ENCODE assay signal across 1 cellular context in genomic region chr21:15455819-15456462, GRCh38.
TF ChIP-seq lines count a peak whose summit lies in the region.

No MANE protein-coding gene starts in this region.

TF ChIP-seq in HepG2, 621 proteins besides CTCF, POLR2A, EP300 and RAD21 (continued from another document and continues in another):
- 0 out of 4 replicates have a peak, but pooled peaks of 1 of the 2 experiments have one; percentile 6 for TF ChIP-seq HMGXB4 (CRISPR knock-in tag; IDR thresholded peaks at IDR 0.05; ENCODE audit: borderline replicate concordance in 1 of 2, low read depth in 1 of 2)
- no peak for TF ChIP-seq REL (CRISPR knock-in tag; conservative IDR thresholded peaks at IDR 0.05)
- 0 out of 2 replicates have a peak, but pooled peaks have one; percentile 28 for TF ChIP-seq ZNF550 (CRISPR knock-in tag; IDR thresholded peaks at IDR 0.05; ENCODE audit: borderline replicate concordance)
- no peak for TF ChIP-seq ZNF253 (CRISPR knock-in tag; IDR thresholded peaks at IDR 0.05; ENCODE audit: borderline replicate concordance)
- TF ChIP-seq MAZ (IDR thresholded peaks at IDR 0.05; ENCODE audit: borderline replicate concordance, low read depth, low read length): no peak
- TF ChIP-seq MAZ (CRISPR knock-in tag; IDR thresholded peaks at IDR 0.05; ENCODE audit: low read depth): peak; percentile 65
- TF ChIP-seq ZNF446 (CRISPR knock-in tag; IDR thresholded peaks at IDR 0.05): no peak
- peak; percentile 59; the same call in 1 of the 2 replicates for TF ChIP-seq KDM6A (CRISPR knock-in tag; IDR thresholded peaks at IDR 0.05; ENCODE audit: low read depth)
- no peak for TF ChIP-seq ZNF879 (CRISPR knock-in tag; IDR thresholded peaks at IDR 0.05)
- no peak for TF ChIP-seq HNRNPLL (IDR thresholded peaks at IDR 0.05; ENCODE audit: low read depth, low read length, poor library complexity, severe bottlenecking)
- no peak for TF ChIP-seq ZNF484 (CRISPR knock-in tag; IDR thresholded peaks at IDR 0.05; ENCODE audit: borderline replicate concordance, low read depth)
- no peak for TF ChIP-seq FLYWCH1 (CRISPR knock-in tag; IDR thresholded peaks at IDR 0.05)
- TF ChIP-seq ZNF230 (CRISPR knock-in tag; IDR thresholded peaks at IDR 0.05): no peak
- TF ChIP-seq KMT2A (CRISPR knock-in tag; IDR thresholded peaks at IDR 0.05): no peak
- TF ChIP-seq, protein P1, sequence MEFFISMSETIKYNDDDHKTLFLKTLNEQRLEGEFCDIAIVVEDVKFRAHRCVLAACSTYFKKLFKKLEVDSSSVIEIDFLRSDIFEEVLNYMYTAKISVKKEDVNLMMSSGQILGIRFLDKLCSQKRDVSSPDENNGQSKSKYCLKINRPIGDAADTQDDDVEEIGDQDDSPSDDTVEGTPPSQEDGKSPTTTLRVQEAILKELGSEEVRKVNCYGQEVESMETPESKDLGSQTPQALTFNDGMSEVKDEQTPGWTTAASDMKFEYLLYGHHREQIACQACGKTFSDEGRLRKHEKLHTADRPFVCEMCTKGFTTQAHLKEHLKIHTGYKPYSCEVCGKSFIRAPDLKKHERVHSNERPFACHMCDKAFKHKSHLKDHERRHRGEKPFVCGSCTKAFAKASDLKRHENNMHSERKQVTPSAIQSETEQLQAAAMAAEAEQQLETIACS (CRISPR knock-in tag; IDR thresholded peaks at IDR 0.05): no peak
- no peak for TF ChIP-seq KAT2B (IDR thresholded peaks at IDR 0.05; ENCODE audit: borderline replicate concordance, low read depth, low read length)
- no peak for TF ChIP-seq SOX6 (IDR thresholded peaks at IDR 0.05)
- peak; percentile 86; the same call in 1 of the 2 replicates for TF ChIP-seq SOX6 (CRISPR knock-in tag; IDR thresholded peaks at IDR 0.05)
- TF ChIP-seq ARNTL (CRISPR knock-in tag; IDR thresholded peaks at IDR 0.05): peak; percentile 62; the same call in 1 of the 2 replicates
- no peak for TF ChIP-seq ZFP82 (CRISPR knock-in tag; IDR thresholded peaks at IDR 0.05; ENCODE audit: borderline replicate concordance)
- TF ChIP-seq ELF3 (CRISPR knock-in tag; IDR thresholded peaks at IDR 0.05): 0 out of 2 replicates have a peak, but pooled peaks have one; percentile 31
- TF ChIP-seq ETV6 (CRISPR knock-in tag; conservative IDR thresholded peaks at IDR 0.05): no peak
- TF ChIP-seq SMARCC2 (IDR thresholded peaks at IDR 0.05): no peak
- peak; percentile 75 for TF ChIP-seq NCOA2 (CRISPR knock-in tag; IDR thresholded peaks at IDR 0.05)
- no peak for TF ChIP-seq KDM3A (CRISPR knock-in tag; IDR thresholded peaks at IDR 0.05; ENCODE audit: low read depth)
- TF ChIP-seq FOXK1 (CRISPR knock-in tag; IDR thresholded peaks at IDR 0.05; ENCODE audit: borderline replicate concordance, low read depth): peak; percentile 77; the same call in 1 of the 2 replicates
- TF ChIP-seq CEBPZ (IDR thresholded peaks at IDR 0.05; ENCODE audit: low read length): no peak
- no peak for TF ChIP-seq ZBTB33 (CRISPR knock-in tag; IDR thresholded peaks at IDR 0.05)
- TF ChIP-seq ISX (CRISPR knock-in tag; conservative IDR thresholded peaks at IDR 0.05): 0 out of 2 replicates have a peak, but pooled peaks have one; percentile 48
- no peak for TF ChIP-seq PRDM4 (CRISPR knock-in tag; IDR thresholded peaks at IDR 0.05; ENCODE audit: borderline replicate concordance)
- no peak for TF ChIP-seq ZNF329 (CRISPR knock-in tag; IDR thresholded peaks at IDR 0.05; ENCODE audit: low read depth)
- TF ChIP-seq, protein P2, sequence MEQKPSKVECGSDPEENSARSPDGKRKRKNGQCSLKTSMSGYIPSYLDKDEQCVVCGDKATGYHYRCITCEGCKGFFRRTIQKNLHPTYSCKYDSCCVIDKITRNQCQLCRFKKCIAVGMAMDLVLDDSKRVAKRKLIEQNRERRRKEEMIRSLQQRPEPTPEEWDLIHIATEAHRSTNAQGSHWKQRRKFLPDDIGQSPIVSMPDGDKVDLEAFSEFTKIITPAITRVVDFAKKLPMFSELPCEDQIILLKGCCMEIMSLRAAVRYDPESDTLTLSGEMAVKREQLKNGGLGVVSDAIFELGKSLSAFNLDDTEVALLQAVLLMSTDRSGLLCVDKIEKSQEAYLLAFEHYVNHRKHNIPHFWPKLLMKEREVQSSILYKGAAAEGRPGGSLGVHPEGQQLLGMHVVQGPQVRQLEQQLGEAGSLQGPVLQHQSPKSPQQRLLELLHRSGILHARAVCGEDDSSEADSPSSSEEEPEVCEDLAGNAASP (CRISPR knock-in tag; IDR thresholded peaks at IDR 0.05; ENCODE audit: borderline replicate concordance): peak; percentile 56; the same call in 1 of the 2 replicates
- no peak for TF ChIP-seq NAIF1 (CRISPR knock-in tag; IDR thresholded peaks at IDR 0.05; ENCODE audit: borderline replicate concordance)
- TF ChIP-seq, protein P3, sequence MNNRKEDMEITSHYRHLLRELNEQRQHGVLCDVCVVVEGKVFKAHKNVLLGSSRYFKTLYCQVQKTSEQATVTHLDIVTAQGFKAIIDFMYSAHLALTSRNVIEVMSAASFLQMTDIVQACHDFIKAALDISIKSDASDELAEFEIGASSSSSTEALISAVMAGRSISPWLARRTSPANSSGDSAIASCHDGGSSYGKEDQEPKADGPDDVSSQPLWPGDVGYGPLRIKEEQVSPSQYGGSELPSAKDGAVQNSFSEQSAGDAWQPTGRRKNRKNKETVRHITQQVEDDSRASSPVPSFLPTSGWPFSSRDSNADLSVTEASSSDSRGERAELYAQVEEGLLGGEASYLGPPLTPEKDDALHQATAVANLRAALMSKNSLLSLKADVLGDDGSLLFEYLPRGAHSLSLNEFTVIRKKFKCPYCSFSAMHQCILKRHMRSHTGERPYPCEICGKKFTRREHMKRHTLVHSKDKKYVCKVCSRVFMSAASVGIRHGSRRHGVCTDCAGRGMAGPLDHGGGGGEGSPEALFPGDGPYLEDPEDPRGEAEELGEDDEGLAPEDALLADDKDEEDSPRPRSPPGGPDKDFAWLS (CRISPR knock-in tag; IDR thresholded peaks at IDR 0.05; ENCODE audit: borderline replicate concordance): 0 out of 2 replicates have a peak, but pooled peaks have one; percentile 30
- TF ChIP-seq, protein P4, sequence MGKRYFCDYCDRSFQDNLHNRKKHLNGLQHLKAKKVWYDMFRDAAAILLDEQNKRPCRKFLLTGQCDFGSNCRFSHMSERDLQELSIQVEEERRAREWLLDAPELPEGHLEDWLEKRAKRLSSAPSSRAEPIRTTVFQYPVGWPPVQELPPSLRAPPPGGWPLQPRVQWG (CRISPR knock-in tag; IDR thresholded peaks at IDR 0.05; ENCODE audit: borderline replicate concordance, low read depth): no peak
- TF ChIP-seq TBX2 (CRISPR knock-in tag; IDR thresholded peaks at IDR 0.05; ENCODE audit: borderline replicate concordance): peak; percentile 84; the same call in 1 of the 2 replicates
- TF ChIP-seq HOXA9 (CRISPR knock-in tag; IDR thresholded peaks at IDR 0.05; ENCODE audit: borderline replicate concordance): no peak
- no peak for TF ChIP-seq SUZ12 (IDR thresholded peaks at IDR 0.05; ENCODE audit: low read depth, low read length)
- peak; percentile 64; the same call in 1 of the 2 replicates for TF ChIP-seq BCL6 (CRISPR knock-in tag; IDR thresholded peaks at IDR 0.05)
- TF ChIP-seq KLF11 (CRISPR knock-in tag; IDR thresholded peaks at IDR 0.05): no peak
- TF ChIP-seq PTBP1 (IDR thresholded peaks at IDR 0.05; ENCODE audit: low read depth, low read length, poor library complexity, severe bottlenecking): no peak
- no peak for TF ChIP-seq ZBTB1 (CRISPR knock-in tag; IDR thresholded peaks at IDR 0.05; ENCODE audit: borderline replicate concordance)
- no peak for TF ChIP-seq JUNB (CRISPR knock-in tag; IDR thresholded peaks at IDR 0.05; ENCODE audit: borderline replicate concordance)
- TF ChIP-seq ZNF605 (CRISPR knock-in tag; IDR thresholded peaks at IDR 0.05): no peak
- peak; percentile 53; the same call in 1 of the 2 replicates for TF ChIP-seq ATF2 (CRISPR knock-in tag; IDR thresholded peaks at IDR 0.05)
- TF ChIP-seq ZNF580 (CRISPR knock-in tag; IDR thresholded peaks at IDR 0.05; ENCODE audit: borderline replicate concordance, low read depth): no peak; the same call in 1 of the 2 replicates
